Comparison of ENCODE assay signal across 9 cellular contexts in the genomic region with DNA sequence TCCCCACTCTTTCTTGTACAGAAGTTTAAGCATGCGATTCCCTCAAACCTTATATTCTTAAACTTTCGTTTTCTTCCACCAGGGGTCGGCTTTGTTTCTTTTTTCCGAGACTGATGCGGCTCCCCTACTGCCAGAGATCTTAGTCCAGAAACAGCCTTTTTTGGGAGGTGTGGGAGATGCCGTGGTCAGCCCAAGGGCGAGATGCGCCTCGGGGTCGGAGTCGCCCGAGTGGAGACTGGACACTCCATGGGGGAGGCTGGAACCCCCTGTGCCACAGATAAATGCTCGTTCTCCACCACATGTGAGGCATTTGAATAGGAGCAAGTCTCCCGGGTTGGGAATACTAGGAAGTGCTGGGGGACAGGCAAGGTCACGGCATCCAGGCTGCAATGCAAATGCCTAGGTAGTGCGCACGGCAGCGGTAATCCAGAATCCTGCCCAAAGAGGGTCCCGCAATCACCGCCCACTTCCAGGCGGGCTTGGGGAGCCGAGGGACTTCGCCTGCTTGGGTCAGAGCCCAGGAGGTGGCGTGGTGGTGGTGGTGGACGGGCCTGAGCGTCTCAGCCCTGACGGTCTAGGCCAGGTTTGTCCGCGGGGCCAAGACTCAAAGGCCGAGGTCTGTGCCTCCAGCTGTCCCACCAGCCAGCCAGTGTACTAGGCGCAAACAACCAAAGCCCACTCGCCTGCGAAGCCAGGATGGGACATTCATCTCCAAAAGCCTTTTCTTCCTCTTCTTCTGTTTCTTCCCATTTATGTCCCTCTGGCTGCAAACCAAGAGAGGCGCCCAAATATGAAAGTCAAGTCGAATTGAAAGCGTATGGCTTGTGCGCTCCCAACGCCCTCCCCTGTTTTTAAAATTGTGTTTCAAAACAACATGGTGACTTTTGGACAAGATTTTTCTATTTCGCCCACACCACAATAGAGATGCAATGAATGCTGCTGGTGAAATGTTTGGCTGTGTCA. TPM values are rescaled to one million over a fixed set of nuclear protein-coding genes. Genes with fewer than 3 reads are reported as not detected.
A peak's percentile ranks its signal among the peaks of the same experiment; 100 is the strongest.
DNase-seq lines count a peak whose midpoint lies in the region; ATAC-seq and TF ChIP-seq lines count a peak whose summit lies in the region.
"Had no signal": no experiment of that assay in that cellular context is flagged by ENCODE, and none has a peak within 500 bp of the region (broad histone marks: within the 10 kb centered on the region; RNA-seq: fewer than 3 reads in every experiment).

No MANE protein-coding gene starts in this region.

- peaks cover 84% of the 10 kb centered on the region for H3K27me3 Mint-ChIP-seq in activated naive CD8-positive, alpha-beta T cell treated with anti-CD3 and anti-CD28 coated beads for 36 hours

- no peaks in the 10 kb centered on the region for H3K36me3 ChIP-seq in rectal smooth muscle tissue (ENCODE audit: control insufficient read depth, insufficient read depth, low read length)
- H3K36me3 ChIP-seq: SJSA1 had no signal

- TF ChIP-seq CTCF in GM12874 (IDR thresholded peaks at IDR 0.05; ENCODE audit: insufficient read depth, low read depth, low read length): 0 out of 2 replicates have a peak, but pooled peaks have one; percentile 11

- no peak overlapping the region for H3K9ac ChIP-seq in rectal smooth muscle tissue (ENCODE audit: low read length)

- ATAC-seq in left ventricle myocardium superior (peak; percentile 40), HG03135 (IDR thresholded peaks at IDR 0.05; ENCODE audit: unreplicated experiment) (no peak)

- H3K27ac ChIP-seq in rectal smooth muscle tissue (ENCODE audit: low read depth, low read length): no peak overlapping the region
- H3K27ac ChIP-seq: SJSA1 had no signal

- DNase-seq in Ammon's horn (ENCODE audit: low spot score): peak; percentile 55
- DNase-seq in NCI-H226: peak; percentile 25
- DNase-seq in activated naive CD8-positive, alpha-beta T cell treated with anti-CD3 and anti-CD28 coated beads for 36 hours: peak; percentile 5
- DNase-seq in left ventricle myocardium superior: peak; percentile 33
- DNase-seq in T-helper 9 cell: no peak

- no peak overlapping the region for H3K27ac Mint-ChIP-seq in activated naive CD8-positive, alpha-beta T cell treated with anti-CD3 and anti-CD28 coated beads for 36 hours

- no peaks in the 10 kb centered on the region for H3K36me3 Mint-ChIP-seq in activated naive CD8-positive, alpha-beta T cell treated with anti-CD3 and anti-CD28 coated beads for 36 hours

- peaks cover 34% of the 10 kb centered on the region for H3K4me1 Mint-ChIP-seq in activated naive CD8-positive, alpha-beta T cell treated with anti-CD3 and anti-CD28 coated beads for 36 hours

- H3K4me3 Mint-ChIP-seq in activated naive CD8-positive, alpha-beta T cell treated with anti-CD3 and anti-CD28 coated beads for 36 hours: peak overlapping the region; percentile 77

- peaks cover 3% of the 10 kb centered on the region for H3K4me1 ChIP-seq in rectal smooth muscle tissue (ENCODE audit: control insufficient read depth, insufficient read depth, low read length)

- peak overlapping the region; percentile 19 for H3K4me3 ChIP-seq in rectal smooth muscle tissue (ENCODE audit: low read length)

- intact Hi-C loops in left ventricle myocardium superior (cut with micrococcal nuclease): loop anchor here (5.0 to 10.0 kb wide), 2 partner anchors 381 to 413 kb away; no protein-coding TSS in a partner anchor

- peaks cover 37% of the 10 kb centered on the region for H3K27me3 ChIP-seq in rectal smooth muscle tissue (ENCODE audit: control insufficient read depth, insufficient read depth, low read length)

- H3K9me3 Mint-ChIP-seq in activated naive CD8-positive, alpha-beta T cell treated with anti-CD3 and anti-CD28 coated beads for 36 hours: no peaks in the 10 kb centered on the region

RNA-seq across cellular contexts. Expression of a gene that starts 39.3 kb away (rescaled TPM):
- 10 to 100 TPM; 10.4 to 11.4 TPM for total RNA-seq in activated naive CD8-positive, alpha-beta T cell treated with anti-CD3 and anti-CD28 coated beads for 36 hours
- total RNA-seq in left ventricle myocardium superior: 36.6 TPM

RNA-seq across cellular contexts. Expression of a gene that starts 52.0 kb away (rescaled TPM):
- total RNA-seq in activated naive CD8-positive, alpha-beta T cell treated with anti-CD3 and anti-CD28 coated beads for 36 hours: not detected
- total RNA-seq in left ventricle myocardium superior: not detected
